ENCODE assay signal across 36 cellular contexts in the genomic region with DNA sequence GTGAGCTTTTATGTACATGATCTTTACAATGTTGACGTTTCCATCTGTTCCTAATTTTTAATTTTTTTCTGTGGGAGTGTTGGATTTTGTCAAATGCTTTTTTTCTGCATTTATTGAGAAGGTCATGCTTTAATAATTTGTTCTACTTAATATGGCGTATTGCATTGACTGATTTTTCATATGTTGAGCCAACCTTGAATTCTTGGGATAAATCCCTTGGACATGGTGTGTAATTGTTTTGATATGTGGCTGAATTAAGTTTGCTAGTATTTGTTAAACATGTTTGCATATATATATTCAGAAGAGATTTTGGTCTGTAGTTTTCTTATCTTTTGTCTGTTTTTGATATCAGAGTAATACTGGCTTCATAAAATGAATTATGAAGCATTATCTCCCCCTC.
"Had no signal": no experiment of that assay in that cellular context is flagged by ENCODE, and none has a peak within 500 bp of the region (broad histone marks: within the 10 kb centered on the region; RNA-seq: fewer than 3 reads in every experiment).

No MANE protein-coding gene starts in this region.

- H3K27me3 ChIP-seq: MG63 had no signal

- H3K36me3 ChIP-seq: MG63 had no signal

- H3K4me3 ChIP-seq: MG63 had no signal

- H3K9me3 ChIP-seq: MG63 had no signal

- DNase-seq: Karpas-422, Kasumi-1, MG63, MM.1S, MV-4-11, NCI-H1048, NCI-H1092, NCI-H1092 treated with DMSO at 0.1 percent for 48 hours, NCI-H1105, NCI-H1105 treated with DMSO at 0.1 percent for 48 hours, NCI-H1417, NCI-H1417 treated with DMSO at 0.1 percent for 48 hours, NCI-H1436, NCI-H1436 treated with DMSO at 0.1 percent for 48 hours, NCI-H146, NCI-H1694, NCI-H1694 treated with DMSO at 0.1 percent for 48 hours, NCI-H187, NCI-H187 treated with DMSO at 0.1 percent for 48 hours, NCI-H1930, NCI-H2029, NCI-H2029 treated with DMSO at 0.1 percent for 48 hours, NCI-H2081, NCI-H2081 treated with DMSO at 0.1 percent for 48 hours, NCI-H2107, NCI-H2171, NCI-H2171 treated with DMSO at 0.1 percent for 48 hours, NCI-H2227 treated with DMSO at 0.1 percent for 48 hours, NCI-H226, NCI-H345, NCI-H446, NCI-H446 treated with DMSO at 0.1 percent for 48 hours, NCI-H510A, NCI-H510A treated with DMSO at 0.1 percent for 48 hours, NCI-H524, NCI-H524 treated with DMSO at 0.1 percent for 48 hours had no signal
